In genomic region chr17:7803981-7804380, GRCh38 we compare ENCODE assay signal across 16 cellular contexts. TPM values are rescaled to one million over a fixed set of nuclear protein-coding genes. Genes with fewer than 3 reads are reported as not detected.
DNase-seq lines count a peak whose midpoint lies in the region; ATAC-seq, FAIRE-seq and TF ChIP-seq lines count a peak whose summit lies in the region.
"Had no signal": no experiment of that assay in that cellular context is flagged by ENCODE, and none has a peak within 500 bp of the region (broad histone marks: within the 10 kb centered on the region; RNA-seq: fewer than 3 reads in every experiment).

No MANE protein-coding gene starts in this region.

- H3K36me3 ChIP-seq in right lobe of liver (no peaks in the 10 kb centered on the region), HepG2 (replicated peaks in 1 of 2; ENCODE audit: control insufficient read depth in 1 of 2, insufficient read depth in 2 of 2, low read length in 2 of 2) (no peaks in the 10 kb centered on the region), psoas muscle (ENCODE audit: insufficient read depth in 1 of 2, low read depth in 1 of 2) (no peaks in the 10 kb centered on the region)
- H3K36me3 ChIP-seq: SJCRH30 had no signal

- CTCF ChIA-PET in HepG2 (lab: Yijun Ruan, JAX; ENCODE audit: low intra/inter-chr PET ratio, low total read pairs) = no interaction called here
- CTCF ChIA-PET in activated CD8-positive, alpha-beta T cell treated with anti-CD3 and anti-CD28 coated beads, Interleukin-2, amount 10 ng/mL, durations not matched to agents 7 days and 5 days (lab: Charles Lee) = no interaction called here

- ATAC-seq in right lobe of liver (peak in 3 of 4 donors; percentile 26 to 39 (median 28)), HepG2 (no peak), psoas muscle (no peak)
- ATAC-seq in activated CD8-positive, alpha-beta T cell treated with anti-CD3 and anti-CD28 coated beads, Interleukin-2, amount 10 ng/mL, durations not matched to agents 7 days and 5 days = no peak
- ATAC-seq: activated naive CD8-positive, alpha-beta T cell treated with anti-CD3 and anti-CD28 coated beads, Interleukin-2, amount 50 U/mL, for 24 hours; GM12878; natural killer cell treated with Interleukin-12 subunit alpha and Interleukin-12 subunit beta and Interleukin-15 and Interleukin-18, amount 100 ng/mL, for 72 hours had no signal

- no peaks in the 10 kb centered on the region for H3K9me3 ChIP-seq in right lobe of liver
- H3K9me3 ChIP-seq in HepG2 (ENCODE audit: low read length) = no peaks in the 10 kb centered on the region
- no peaks in the 10 kb centered on the region for H3K9me3 ChIP-seq in psoas muscle
- H3K9me3 ChIP-seq: SJCRH30 had no signal

- no peaks in the 10 kb centered on the region for H3K79me2 ChIP-seq in HepG2 (ENCODE audit: insufficient read depth, low read length)

- TF ChIP-seq EP300 in HepG2 (IDR thresholded peaks at IDR 0.05; ENCODE audit: low read depth in 2 of 2, low read length in 2 of 2) (no peak), HepG2 (CRISPR knock-in tag; IDR thresholded peaks at IDR 0.05; ENCODE audit: borderline replicate concordance) (no peak)

- H3K9me3 Mint-ChIP-seq in activated CD8-positive, alpha-beta T cell treated with anti-CD3 and anti-CD28 coated beads, Interleukin-2, amount 10 ng/mL, durations not matched to agents 7 days and 5 days (ENCODE audit: insufficient read depth) = no peaks in the 10 kb centered on the region
- no peaks in the 10 kb centered on the region for H3K9me3 Mint-ChIP-seq in activated T-cell treated with anti-CD3 and anti-CD28 coated beads, Interleukin-2, amount 50 U/mL, for 24 hours
- H3K9me3 Mint-ChIP-seq: activated naive CD8-positive, alpha-beta T cell treated with anti-CD3 and anti-CD28 coated beads, Interleukin-2, amount 50 U/mL, for 24 hours; natural killer cell treated with Interleukin-12 subunit alpha and Interleukin-12 subunit beta and Interleukin-15 and Interleukin-18, amount 100 ng/mL, for 72 hours had no signal

- H3K4me3 Mint-ChIP-seq in activated CD8-positive, alpha-beta T cell treated with anti-CD3 and anti-CD28 coated beads, Interleukin-2, amount 10 ng/mL, durations not matched to agents 7 days and 5 days = no peak overlapping the region
- H3K4me3 Mint-ChIP-seq in activated T-cell treated with anti-CD3 and anti-CD28 coated beads, Interleukin-2, amount 50 U/mL, for 24 hours = no peak overlapping the region
- H3K4me3 Mint-ChIP-seq: activated naive CD8-positive, alpha-beta T cell treated with anti-CD3 and anti-CD28 coated beads, Interleukin-2, amount 50 U/mL, for 24 hours; natural killer cell treated with Interleukin-12 subunit alpha and Interleukin-12 subunit beta and Interleukin-15 and Interleukin-18, amount 100 ng/mL, for 72 hours had no signal

- H3K27me3 Mint-ChIP-seq in activated CD8-positive, alpha-beta T cell treated with anti-CD3 and anti-CD28 coated beads, Interleukin-2, amount 10 ng/mL, durations not matched to agents 7 days and 5 days (ENCODE audit: low read depth) = peaks cover 5% of the 10 kb centered on the region
- H3K27me3 Mint-ChIP-seq in activated T-cell treated with anti-CD3 and anti-CD28 coated beads, Interleukin-2, amount 50 U/mL, for 24 hours = peaks cover 8% of the 10 kb centered on the region

- no peaks in the 10 kb centered on the region for H3K36me3 Mint-ChIP-seq in activated CD8-positive, alpha-beta T cell treated with anti-CD3 and anti-CD28 coated beads, Interleukin-2, amount 10 ng/mL, durations not matched to agents 7 days and 5 days (ENCODE audit: low read depth)
- H3K36me3 Mint-ChIP-seq in activated T-cell treated with anti-CD3 and anti-CD28 coated beads, Interleukin-2, amount 50 U/mL, for 24 hours (ENCODE audit: low read depth) = no peaks in the 10 kb centered on the region
- H3K36me3 Mint-ChIP-seq: natural killer cell treated with Interleukin-12 subunit alpha and Interleukin-12 subunit beta and Interleukin-15 and Interleukin-18, amount 100 ng/mL, for 72 hours had no signal

- H3K4me2 ChIP-seq in HepG2 (ENCODE audit: low read depth, low read length) = no peak overlapping the region

- no peak overlapping the region for H3K9ac ChIP-seq in HepG2 (ENCODE audit: insufficient read depth, low read depth, low read length)

- no peak overlapping the region for H3K27ac ChIP-seq in right lobe of liver
- no peak overlapping the region for H3K27ac ChIP-seq in HepG2 (ENCODE audit: extremely low read length, insufficient read depth, low read length)
- H3K27ac ChIP-seq in psoas muscle = no peak overlapping the region
- H3K27ac ChIP-seq: SJCRH30 had no signal

- intact Hi-C loops in right lobe of liver (cut with DNase I) (no loop called here), HepG2 (cut with micrococcal nuclease; ENCODE audit: unreplicated experiment) (no loop called here), psoas muscle (cut with DNase I) (no loop called here)

- no TSS peak for BruUV-seq in HepG2 (replicated peaks; lab: Mats Ljungman, UMichigan)

- TF ChIP-seq CTCF in right lobe of liver (IDR thresholded peaks at IDR 0.05) (no peak), HepG2 (CRISPR knock-in tag; IDR thresholded peaks at IDR 0.05) (no peak), psoas muscle (IDR thresholded peaks at IDR 0.05) (no peak)

- H3K4me3 ChIP-seq in right lobe of liver (no peak overlapping the region), HepG2 (replicated peaks in 1 of 3; ENCODE audit: insufficient read depth in 1 of 3, low read depth in 2 of 3, low read length in 3 of 3) (no peak overlapping the region), psoas muscle (no peak overlapping the region)
- H3K4me3 ChIP-seq: GM12878, SJCRH30 had no signal

- in situ Hi-C loops in HepG2 (cut with HindIII; ENCODE audit: extremely low pct_ligation_motif_present, low pct_unique_long_range_greater_than_20kb) = no loop called here

- no peaks in the 10 kb centered on the region for H3K4me1 Mint-ChIP-seq in activated CD8-positive, alpha-beta T cell treated with anti-CD3 and anti-CD28 coated beads, Interleukin-2, amount 10 ng/mL, durations not matched to agents 7 days and 5 days (ENCODE audit: low read depth)
- H3K4me1 Mint-ChIP-seq in activated T-cell treated with anti-CD3 and anti-CD28 coated beads, Interleukin-2, amount 50 U/mL, for 24 hours (ENCODE audit: low read depth) = no peaks in the 10 kb centered on the region
- H3K4me1 Mint-ChIP-seq: activated naive CD8-positive, alpha-beta T cell treated with anti-CD3 and anti-CD28 coated beads, Interleukin-2, amount 50 U/mL, for 24 hours had no signal

- TF ChIP-seq POLR2A in right lobe of liver (IDR thresholded peaks at IDR 0.05) (no peak), HepG2 (IDR thresholded peaks at IDR 0.05; ENCODE audit: insufficient read depth in 1 of 2, low read depth in 2 of 2, low read length in 2 of 2) (no peak)

- 31% methylated on average over 8 of the region's 13 CpGs for WGBS in right lobe of liver (ENCODE audit: insufficient coverage, low coverage, low lambda C conversion rate, missing lambda C conversion rate)
- 66% methylated on average over 13 of the region's 13 CpGs for WGBS in HepG2 (ENCODE audit: low lambda C conversion rate)
- WGBS in psoas muscle, 3 donors = 32 to 38% (median 36%) methylated on average over 13 of the region's 13 CpGs

- DNase-seq in right lobe of liver (no peak), HepG2 (ENCODE audit: low spot score) (no peak), cerebellar cortex (ENCODE audit: low spot score) (peak; percentile 31), lung microvascular endothelial cell (ENCODE audit: low read depth in 2 of 2) (peak; percentile 10 to 17), psoas muscle (no peak), GF-D8 (lab: John Stamatoyannopoulos, UW) (no peak)
- DNase-seq in activated CD8-positive, alpha-beta T cell treated with anti-CD3 and anti-CD28 coated beads, Interleukin-2, amount 10 ng/mL, durations not matched to agents 7 days and 5 days = no peak
- DNase-seq in activated T-cell treated with anti-CD3 and anti-CD28 coated beads, Interleukin-2, amount 50 U/mL, for 24 hours = no peak
- DNase-seq: ACHN; activated naive CD8-positive, alpha-beta T cell treated with anti-CD3 and anti-CD28 coated beads, Interleukin-2, amount 50 U/mL, for 24 hours; foreskin melanocyte; NCI-H1105; NCI-H524 treated with DMSO at 0.1 percent for 48 hours; SJCRH30 had no signal

- H2AFZ ChIP-seq in HepG2 (ENCODE audit: low read length) = no peak overlapping the region

- POLR2A ChIA-PET in HepG2 (lab: Yijun Ruan, JAX) = no interaction called here
- POLR2A ChIA-PET in activated CD8-positive, alpha-beta T cell treated with anti-CD3 and anti-CD28 coated beads, Interleukin-2, amount 10 ng/mL, durations not matched to agents 7 days and 5 days (lab: Charles Lee) = no interaction called here

- no peak for FAIRE-seq in HepG2 (lab: Jason Lieb, UNC)
- FAIRE-seq: GM12878 had no signal

- TF ChIP-seq RAD21 in HepG2 (CRISPR knock-in tag; IDR thresholded peaks at IDR 0.05) = no peak

- no peaks in the 10 kb centered on the region for H4K20me1 ChIP-seq in HepG2 (ENCODE audit: insufficient read depth, low read length)

- H3K4me1 ChIP-seq in right lobe of liver (no peaks in the 10 kb centered on the region), HepG2 (ENCODE audit: insufficient read depth, low read length) (no peaks in the 10 kb centered on the region), psoas muscle (no peaks in the 10 kb centered on the region)
- H3K4me1 ChIP-seq: SJCRH30 had no signal

- H3K27me3 ChIP-seq in right lobe of liver (no peaks in the 10 kb centered on the region), HepG2 (ENCODE audit: control insufficient read depth in 1 of 2, insufficient read depth in 2 of 2, low read length in 2 of 2) (peaks cover 0 to 13% of the 10 kb centered on the region in 2 experiments; a peak in 3 of 5 replicates), psoas muscle (ENCODE audit: insufficient read depth in 3 of 3, low read length in 2 of 3) (peaks cover 0 to 21% (median 4%) of the 10 kb centered on the region in 3 donors)
- H3K27me3 ChIP-seq: SJCRH30 had no signal

- H3K27ac Mint-ChIP-seq in activated CD8-positive, alpha-beta T cell treated with anti-CD3 and anti-CD28 coated beads, Interleukin-2, amount 10 ng/mL, durations not matched to agents 7 days and 5 days = no peak overlapping the region
- no peak overlapping the region for H3K27ac Mint-ChIP-seq in activated T-cell treated with anti-CD3 and anti-CD28 coated beads, Interleukin-2, amount 50 U/mL, for 24 hours
- H3K27ac Mint-ChIP-seq: activated naive CD8-positive, alpha-beta T cell treated with anti-CD3 and anti-CD28 coated beads, Interleukin-2, amount 50 U/mL, for 24 hours; natural killer cell treated with Interleukin-12 subunit alpha and Interleukin-12 subunit beta and Interleukin-15 and Interleukin-18, amount 100 ng/mL, for 72 hours had no signal

RNA-seq across cellular contexts. Expression of gene KDM6B, which starts 30.0 kb away (rescaled TPM):
- 10 to 100 TPM in 4 of 6 experiments, 1 to 10 TPM in 2; 6.1 to 12.8 (median 10.9) TPM for total RNA-seq in right lobe of liver
- total RNA-seq in HepG2 (2016; rRNA removed; fragmentation: Illumina TruSeq; extraction: Trizol) = 2.1 and 2.2 TPM in 2 replicates
- 0.30 and 1.9 TPM in 2 replicates for total RNA-seq in HepG2 (2016; cell fraction: cytosol; rRNA removed; fragmentation: Illumina TruSeq; extraction: Trizol; ENCODE audit: low read depth)
- 1.3 and 1.6 TPM in 2 replicates for total RNA-seq in HepG2 (2016; cell fraction: insoluble cytoplasmic fraction; rRNA removed; fragmentation: Illumina TruSeq; extraction: Trizol)
- total RNA-seq in HepG2 (2016; cell fraction: membrane; rRNA removed; fragmentation: Illumina TruSeq; extraction: Trizol) = 1.7 and 3.1 TPM in 2 replicates
- 5.8 and 6.2 TPM in 2 replicates for total RNA-seq in HepG2 (2016; cell fraction: nucleus; rRNA removed; fragmentation: Illumina TruSeq; extraction: Trizol)
- polyA plus RNA-seq in HepG2 (2011; rRNA removed) = 1.3 and 1.9 TPM in 2 replicates
- 0.42 and 0.82 TPM in 2 replicates for polyA plus RNA-seq in HepG2 (2011; cell fraction: cytosol; rRNA removed)
- polyA plus RNA-seq in HepG2 (2011; cell fraction: nucleus; rRNA removed) = 18.1 and 23.2 TPM in 2 replicates
- polyA plus RNA-seq in HepG2 (2012) = 8.4 and 13.6 TPM in 2 replicates
- 0.37 and 0.83 TPM in 2 replicates for polyA plus RNA-seq in HepG2 (2016; cell fraction: cytosol; fragmentation: Illumina TruSeq; extraction: Trizol; ENCODE audit: low read depth)
- polyA plus RNA-seq in HepG2 (2016; cell fraction: insoluble cytoplasmic fraction; fragmentation: Illumina TruSeq; extraction: Trizol; ENCODE audit: low read depth) = 2.4 and 4.0 TPM in 2 replicates
- polyA plus RNA-seq in HepG2 (2016; cell fraction: membrane; fragmentation: Illumina TruSeq; extraction: Trizol; ENCODE audit: low read depth) = 0.80 and 1.7 TPM in 2 replicates
- 21.8 and 22.9 TPM in 2 replicates for polyA plus RNA-seq in HepG2 (2016; cell fraction: nucleus; fragmentation: Illumina TruSeq; extraction: Trizol; ENCODE audit: insufficient read depth, low read depth)
- polyA minus RNA-seq in HepG2 (2011; rRNA and poly(A)+ RNA removed; ENCODE audit: low replicate concordance) = 3.6 and 8.2 TPM in 2 replicates
- 2.2 and 3.8 TPM in 2 replicates for polyA minus RNA-seq in HepG2 (2011; cell fraction: cytosol; rRNA and poly(A)+ RNA removed)
- 18.7 and 21.1 TPM in 2 replicates for polyA minus RNA-seq in HepG2 (2011; cell fraction: nucleus; rRNA and poly(A)+ RNA removed)
- total RNA-seq in lung microvascular endothelial cell = 1.3 and 1.8 TPM in 2 replicates
- 10 to 100 TPM; 12.4 to 12.6 TPM for total RNA-seq in activated CD8-positive, alpha-beta T cell treated with anti-CD3 and anti-CD28 coated beads, Interleukin-2, amount 10 ng/mL, durations not matched to agents 7 days and 5 days
- total RNA-seq in psoas muscle = 10 to 100 TPM; 11.8 to 26.0 (median 17.9) TPM
- 10 to 100 TPM in 1 of 3 donors, 1 to 10 TPM in 2; 2.8 to 16.6 (median 6.3) TPM for polyA plus RNA-seq in psoas muscle

RNA-seq across cellular contexts. Expression of gene TMEM88, which starts 50.9 kb away (rescaled TPM):
- 1 to 10 TPM in 4 of 6 experiments, under 1 TPM in 2; 0.74 to 2.4 (median 1.2) TPM for total RNA-seq in right lobe of liver
- total RNA-seq in HepG2 (2016; rRNA removed; fragmentation: Illumina TruSeq; extraction: Trizol) = 0.31 TPM in 1 of 2 replicates, not detected in the other
- not detected in 2 replicates for total RNA-seq in HepG2 (2016; cell fraction: cytosol; rRNA removed; fragmentation: Illumina TruSeq; extraction: Trizol; ENCODE audit: low read depth)
- total RNA-seq in HepG2 (2016; cell fraction: insoluble cytoplasmic fraction; rRNA removed; fragmentation: Illumina TruSeq; extraction: Trizol) = 0.19 TPM in 1 of 2 replicates, not detected in the other
- not detected in 2 replicates for total RNA-seq in HepG2 (2016; cell fraction: membrane; rRNA removed; fragmentation: Illumina TruSeq; extraction: Trizol)
- total RNA-seq in HepG2 (2016; cell fraction: nucleus; rRNA removed; fragmentation: Illumina TruSeq; extraction: Trizol) = 1.1 TPM in 1 of 2 replicates, not detected in the other
- 0.66 and 0.84 TPM in 2 replicates for polyA plus RNA-seq in HepG2 (2011; rRNA removed)
- 0.08 and 0.43 TPM in 2 replicates for polyA plus RNA-seq in HepG2 (2011; cell fraction: cytosol; rRNA removed)
- 7.3 and 9.6 TPM in 2 replicates for polyA plus RNA-seq in HepG2 (2011; cell fraction: nucleus; rRNA removed)
- polyA plus RNA-seq in HepG2 (2012) = 0.51 and 1.9 TPM in 2 replicates
- 0.26 and 0.33 TPM in 2 replicates for polyA plus RNA-seq in HepG2 (2016; cell fraction: cytosol; fragmentation: Illumina TruSeq; extraction: Trizol; ENCODE audit: low read depth)
- 0.28 and 0.30 TPM in 2 replicates for polyA plus RNA-seq in HepG2 (2016; cell fraction: insoluble cytoplasmic fraction; fragmentation: Illumina TruSeq; extraction: Trizol; ENCODE audit: low read depth)
- 0.23 and 0.27 TPM in 2 replicates for polyA plus RNA-seq in HepG2 (2016; cell fraction: membrane; fragmentation: Illumina TruSeq; extraction: Trizol; ENCODE audit: low read depth)
- polyA plus RNA-seq in HepG2 (2016; cell fraction: nucleus; fragmentation: Illumina TruSeq; extraction: Trizol; ENCODE audit: insufficient read depth, low read depth) = 4.6 and 6.5 TPM in 2 replicates
- 0.36 TPM in 1 of 2 replicates, not detected in the other for polyA minus RNA-seq in HepG2 (2011; rRNA and poly(A)+ RNA removed; ENCODE audit: low replicate concordance)
- polyA minus RNA-seq in HepG2 (2011; cell fraction: cytosol; rRNA and poly(A)+ RNA removed) = not detected in 2 replicates
- 1.3 and 2.7 TPM in 2 replicates for polyA minus RNA-seq in HepG2 (2011; cell fraction: nucleus; rRNA and poly(A)+ RNA removed)
- 7.1 and 22.7 TPM in 2 replicates for total RNA-seq in lung microvascular endothelial cell
- 1 to 10 TPM in 1 of 2 experiments, under 1 TPM in 1; 0.87 to 1.2 TPM for total RNA-seq in activated CD8-positive, alpha-beta T cell treated with anti-CD3 and anti-CD28 coated beads, Interleukin-2, amount 10 ng/mL, durations not matched to agents 7 days and 5 days
- total RNA-seq in psoas muscle = 10 to 100 TPM; 16.3 to 31.3 (median 19.0) TPM
- polyA plus RNA-seq in psoas muscle = 10 to 100 TPM; 24.0 to 57.4 (median 42.6) TPM

RNA-seq across cellular contexts. Expression of gene NAA38, which starts 53.4 kb away (rescaled TPM):
- total RNA-seq in right lobe of liver (10 to 100 TPM; 27.2 to 43.0 (median 30.8) TPM), HepG2 (2016; rRNA removed; fragmentation: Illumina TruSeq; extraction: Trizol) (91.6 and 105 TPM in 2 replicates), lung microvascular endothelial cell (152 and 178 TPM in 2 replicates), psoas muscle (10 to 100 TPM; 60.8 to 95.4 (median 73.3) TPM)
- 62.3 and 74.3 TPM in 2 replicates for total RNA-seq in HepG2 (2016; cell fraction: cytosol; rRNA removed; fragmentation: Illumina TruSeq; extraction: Trizol; ENCODE audit: low read depth)
- total RNA-seq in HepG2 (2016; cell fraction: insoluble cytoplasmic fraction; rRNA removed; fragmentation: Illumina TruSeq; extraction: Trizol) = 94.6 and 120 TPM in 2 replicates
- 54.2 and 67.7 TPM in 2 replicates for total RNA-seq in HepG2 (2016; cell fraction: membrane; rRNA removed; fragmentation: Illumina TruSeq; extraction: Trizol)
- 37.3 and 42.0 TPM in 2 replicates for total RNA-seq in HepG2 (2016; cell fraction: nucleus; rRNA removed; fragmentation: Illumina TruSeq; extraction: Trizol)
- polyA plus RNA-seq in HepG2 (2011; rRNA removed) (43.9 and 46.9 TPM in 2 replicates), psoas muscle (100 to 1,000 TPM; 104 to 148 (median 109) TPM)
- 35.2 and 66.3 TPM in 2 replicates for polyA plus RNA-seq in HepG2 (2011; cell fraction: cytosol; rRNA removed)
- 36.8 and 49.2 TPM in 2 replicates for polyA plus RNA-seq in HepG2 (2011; cell fraction: nucleus; rRNA removed)
- polyA plus RNA-seq in HepG2 (2012) = 19.2 and 22.5 TPM in 2 replicates
- 53.8 and 75.0 TPM in 2 replicates for polyA plus RNA-seq in HepG2 (2016; cell fraction: cytosol; fragmentation: Illumina TruSeq; extraction: Trizol; ENCODE audit: low read depth)
- polyA plus RNA-seq in HepG2 (2016; cell fraction: insoluble cytoplasmic fraction; fragmentation: Illumina TruSeq; extraction: Trizol; ENCODE audit: low read depth) = 69.5 and 79.8 TPM in 2 replicates
- 39.8 and 49.0 TPM in 2 replicates for polyA plus RNA-seq in HepG2 (2016; cell fraction: membrane; fragmentation: Illumina TruSeq; extraction: Trizol; ENCODE audit: low read depth)
- 46.6 and 50.5 TPM in 2 replicates for polyA plus RNA-seq in HepG2 (2016; cell fraction: nucleus; fragmentation: Illumina TruSeq; extraction: Trizol; ENCODE audit: insufficient read depth, low read depth)
- 21.5 and 58.0 TPM in 2 replicates for polyA minus RNA-seq in HepG2 (2011; rRNA and poly(A)+ RNA removed; ENCODE audit: low replicate concordance)
- polyA minus RNA-seq in HepG2 (2011; cell fraction: cytosol; rRNA and poly(A)+ RNA removed) = 35.5 and 51.8 TPM in 2 replicates
- polyA minus RNA-seq in HepG2 (2011; cell fraction: nucleus; rRNA and poly(A)+ RNA removed) = 13.3 and 23.4 TPM in 2 replicates
- 10 to 100 TPM; 92.7 to 93.1 TPM for total RNA-seq in activated CD8-positive, alpha-beta T cell treated with anti-CD3 and anti-CD28 coated beads, Interleukin-2, amount 10 ng/mL, durations not matched to agents 7 days and 5 days

RNA-seq across cellular contexts. Expression of gene CYB5D1, which starts 53.8 kb away (rescaled TPM):
- total RNA-seq in right lobe of liver = 10 to 100 TPM in 1 of 6 experiments, 1 to 10 TPM in 5; 6.0 to 11.7 (median 7.4) TPM
- total RNA-seq in HepG2 (2016; rRNA removed; fragmentation: Illumina TruSeq; extraction: Trizol) = 17.0 and 21.4 TPM in 2 replicates
- 1.1 TPM in 2 replicates for total RNA-seq in HepG2 (2016; cell fraction: cytosol; rRNA removed; fragmentation: Illumina TruSeq; extraction: Trizol; ENCODE audit: low read depth)
- 16.9 and 20.4 TPM in 2 replicates for total RNA-seq in HepG2 (2016; cell fraction: insoluble cytoplasmic fraction; rRNA removed; fragmentation: Illumina TruSeq; extraction: Trizol)
- total RNA-seq in HepG2 (2016; cell fraction: membrane; rRNA removed; fragmentation: Illumina TruSeq; extraction: Trizol) = 9.5 and 12.3 TPM in 2 replicates
- total RNA-seq in HepG2 (2016; cell fraction: nucleus; rRNA removed; fragmentation: Illumina TruSeq; extraction: Trizol) = 9.1 and 10.0 TPM in 2 replicates
- 7.9 and 8.9 TPM in 2 replicates for polyA plus RNA-seq in HepG2 (2011; rRNA removed)
- 7.7 and 8.1 TPM in 2 replicates for polyA plus RNA-seq in HepG2 (2011; cell fraction: cytosol; rRNA removed)
- polyA plus RNA-seq in HepG2 (2011; cell fraction: nucleus; rRNA removed) = 7.1 and 7.3 TPM in 2 replicates
- 5.1 and 7.4 TPM in 2 replicates for polyA plus RNA-seq in HepG2 (2012)
- 1.4 and 1.9 TPM in 2 replicates for polyA plus RNA-seq in HepG2 (2016; cell fraction: cytosol; fragmentation: Illumina TruSeq; extraction: Trizol; ENCODE audit: low read depth)
- polyA plus RNA-seq in HepG2 (2016; cell fraction: insoluble cytoplasmic fraction; fragmentation: Illumina TruSeq; extraction: Trizol; ENCODE audit: low read depth) = 20.6 and 21.0 TPM in 2 replicates
- 6.2 and 7.1 TPM in 2 replicates for polyA plus RNA-seq in HepG2 (2016; cell fraction: membrane; fragmentation: Illumina TruSeq; extraction: Trizol; ENCODE audit: low read depth)
- 14.1 and 14.8 TPM in 2 replicates for polyA plus RNA-seq in HepG2 (2016; cell fraction: nucleus; fragmentation: Illumina TruSeq; extraction: Trizol; ENCODE audit: insufficient read depth, low read depth)
- 9.3 and 30.2 TPM in 2 replicates for polyA minus RNA-seq in HepG2 (2011; rRNA and poly(A)+ RNA removed; ENCODE audit: low replicate concordance)
- polyA minus RNA-seq in HepG2 (2011; cell fraction: cytosol; rRNA and poly(A)+ RNA removed) = 4.3 and 5.6 TPM in 2 replicates
- 4.2 and 6.0 TPM in 2 replicates for polyA minus RNA-seq in HepG2 (2011; cell fraction: nucleus; rRNA and poly(A)+ RNA removed)
- 4.6 and 5.6 TPM in 2 replicates for total RNA-seq in lung microvascular endothelial cell
- 10 to 100 TPM in 1 of 2 experiments, 1 to 10 TPM in 1; 9.8 to 11.2 TPM for total RNA-seq in activated CD8-positive, alpha-beta T cell treated with anti-CD3 and anti-CD28 coated beads, Interleukin-2, amount 10 ng/mL, durations not matched to agents 7 days and 5 days
- 10 to 100 TPM in 2 of 4 donors, 1 to 10 TPM in 2; 9.9 to 11.9 (median 10.2) TPM for total RNA-seq in psoas muscle
- polyA plus RNA-seq in psoas muscle = 10 to 100 TPM in 2 of 3 donors, 1 to 10 TPM in 1; 7.1 to 31.7 (median 10.4) TPM

Comparison
In these comparisons a context has a peak if more than half of its experiments do, and no peak if none do; other contexts are left out.
1. ATAC-seq: peak in right lobe of liver (3 of 4); none in HepG2 (single experiment), activated CD8-positive, alpha-beta T cell treated with anti-CD3 and anti-CD28 coated beads, Interleukin-2, amount 10 ng/mL, durations not matched to agents 7 days and 5 days (single experiment) and psoas muscle (0 of 4).
2. DNase-seq: peak in cerebellar cortex (single experiment) and lung microvascular endothelial cell (2 of 2); none in right lobe of liver (0 of 3), HepG2 (single experiment), activated CD8-positive, alpha-beta T cell treated with anti-CD3 and anti-CD28 coated beads, Interleukin-2, amount 10 ng/mL, durations not matched to agents 7 days and 5 days (single experiment), psoas muscle (0 of 2), activated T-cell treated with anti-CD3 and anti-CD28 coated beads, Interleukin-2, amount 50 U/mL, for 24 hours (single experiment) and GF-D8 (single experiment).